Comparison of ENCODE assay signal across 1 cellular context in genomic region chr17:27242951-27243350, GRCh38.
TF ChIP-seq lines count a peak whose summit lies in the region.

No MANE protein-coding gene starts in this region.

TF ChIP-seq in WTC11, 78 proteins besides CTCF, POLR2A, EP300 and RAD21 (continued from another document):
- TF ChIP-seq ZBTB43 (CRISPR knock-in tag; IDR thresholded peaks at IDR 0.05), result no peak
- TF ChIP-seq ZNF423 (CRISPR knock-in tag; IDR thresholded peaks at IDR 0.05), result no peak
- TF ChIP-seq, protein P1, sequence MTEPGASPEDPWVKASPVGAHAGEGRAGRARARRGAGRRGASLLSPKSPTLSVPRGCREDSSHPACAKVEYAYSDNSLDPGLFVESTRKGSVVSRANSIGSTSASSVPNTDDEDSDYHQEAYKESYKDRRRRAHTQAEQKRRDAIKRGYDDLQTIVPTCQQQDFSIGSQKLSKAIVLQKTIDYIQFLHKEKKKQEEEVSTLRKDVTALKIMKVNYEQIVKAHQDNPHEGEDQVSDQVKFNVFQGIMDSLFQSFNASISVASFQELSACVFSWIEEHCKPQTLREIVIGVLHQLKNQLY (CRISPR knock-in tag; IDR thresholded peaks at IDR 0.05), result no peak
- TF ChIP-seq NFE2L1 (CRISPR knock-in tag; IDR thresholded peaks at IDR 0.05), result no peak
- no peak for TF ChIP-seq TCF7 (CRISPR knock-in tag; IDR thresholded peaks at IDR 0.05; ENCODE audit: low read depth)
- TF ChIP-seq SOX15 (CRISPR knock-in tag; IDR thresholded peaks at IDR 0.05), result no peak
- TF ChIP-seq FOXJ3 (CRISPR knock-in tag; IDR thresholded peaks at IDR 0.05; ENCODE audit: borderline replicate concordance), result no peak
- TF ChIP-seq, protein P2, sequence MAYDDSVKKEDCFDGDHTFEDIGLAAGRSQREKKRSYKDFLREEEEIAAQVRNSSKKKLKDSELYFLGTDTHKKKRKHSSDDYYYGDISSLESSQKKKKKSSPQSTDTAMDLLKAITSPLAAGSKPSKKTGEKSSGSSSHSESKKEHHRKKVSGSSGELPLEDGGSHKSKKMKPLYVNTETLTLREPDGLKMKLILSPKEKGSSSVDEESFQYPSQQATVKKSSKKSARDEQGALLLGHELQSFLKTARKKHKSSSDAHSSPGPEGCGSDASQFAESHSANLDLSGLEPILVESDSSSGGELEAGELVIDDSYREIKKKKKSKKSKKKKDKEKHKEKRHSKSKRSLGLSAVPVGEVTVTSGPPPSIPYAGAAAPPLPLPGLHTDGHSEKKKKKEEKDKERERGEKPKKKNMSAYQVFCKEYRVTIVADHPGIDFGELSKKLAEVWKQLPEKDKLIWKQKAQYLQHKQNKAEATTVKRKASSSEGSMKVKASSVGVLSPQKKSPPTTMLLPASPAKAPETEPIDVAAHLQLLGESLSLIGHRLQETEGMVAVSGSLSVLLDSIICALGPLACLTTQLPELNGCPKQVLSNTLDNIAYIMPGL (CRISPR knock-in tag; IDR thresholded peaks at IDR 0.05), result no peak
- TF ChIP-seq, protein P3, sequence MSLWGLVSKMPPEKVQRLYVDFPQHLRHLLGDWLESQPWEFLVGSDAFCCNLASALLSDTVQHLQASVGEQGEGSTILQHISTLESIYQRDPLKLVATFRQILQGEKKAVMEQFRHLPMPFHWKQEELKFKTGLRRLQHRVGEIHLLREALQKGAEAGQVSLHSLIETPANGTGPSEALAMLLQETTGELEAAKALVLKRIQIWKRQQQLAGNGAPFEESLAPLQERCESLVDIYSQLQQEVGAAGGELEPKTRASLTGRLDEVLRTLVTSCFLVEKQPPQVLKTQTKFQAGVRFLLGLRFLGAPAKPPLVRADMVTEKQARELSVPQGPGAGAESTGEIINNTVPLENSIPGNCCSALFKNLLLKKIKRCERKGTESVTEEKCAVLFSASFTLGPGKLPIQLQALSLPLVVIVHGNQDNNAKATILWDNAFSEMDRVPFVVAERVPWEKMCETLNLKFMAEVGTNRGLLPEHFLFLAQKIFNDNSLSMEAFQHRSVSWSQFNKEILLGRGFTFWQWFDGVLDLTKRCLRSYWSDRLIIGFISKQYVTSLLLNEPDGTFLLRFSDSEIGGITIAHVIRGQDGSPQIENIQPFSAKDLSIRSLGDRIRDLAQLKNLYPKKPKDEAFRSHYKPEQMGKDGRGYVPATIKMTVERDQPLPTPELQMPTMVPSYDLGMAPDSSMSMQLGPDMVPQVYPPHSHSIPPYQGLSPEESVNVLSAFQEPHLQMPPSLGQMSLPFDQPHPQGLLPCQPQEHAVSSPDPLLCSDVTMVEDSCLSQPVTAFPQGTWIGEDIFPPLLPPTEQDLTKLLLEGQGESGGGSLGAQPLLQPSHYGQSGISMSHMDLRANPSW (CRISPR knock-in tag; conservative IDR thresholded peaks at IDR 0.05; ENCODE audit: low read depth), result no peak
- TF ChIP-seq, protein P4, sequence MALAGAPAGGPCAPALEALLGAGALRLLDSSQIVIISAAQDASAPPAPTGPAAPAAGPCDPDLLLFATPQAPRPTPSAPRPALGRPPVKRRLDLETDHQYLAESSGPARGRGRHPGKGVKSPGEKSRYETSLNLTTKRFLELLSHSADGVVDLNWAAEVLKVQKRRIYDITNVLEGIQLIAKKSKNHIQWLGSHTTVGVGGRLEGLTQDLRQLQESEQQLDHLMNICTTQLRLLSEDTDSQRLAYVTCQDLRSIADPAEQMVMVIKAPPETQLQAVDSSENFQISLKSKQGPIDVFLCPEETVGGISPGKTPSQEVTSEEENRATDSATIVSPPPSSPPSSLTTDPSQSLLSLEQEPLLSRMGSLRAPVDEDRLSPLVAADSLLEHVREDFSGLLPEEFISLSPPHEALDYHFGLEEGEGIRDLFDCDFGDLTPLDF (CRISPR knock-in tag; IDR thresholded peaks at IDR 0.05), result no peak
- TF ChIP-seq ZNF416 (CRISPR knock-in tag; IDR thresholded peaks at IDR 0.05), result no peak
